ENCODE assay signal across 19 cellular contexts in genomic region chr12:49560695-49561094, GRCh38.
"Had no signal": no experiment of that assay in that cellular context is flagged by ENCODE, and none has a peak within 500 bp of the region (broad histone marks: within the 10 kb centered on the region; RNA-seq: fewer than 3 reads in every experiment).

No MANE protein-coding gene starts in this region.

- ATAC-seq: foreskin keratinocyte, left colon, lower lobe of right lung, natural killer cell had no signal

- DNase-seq: activated CD4-positive, alpha-beta T cell treated with anti-CD3 and anti-CD28 coated beads for 1 hour; activated CD8-positive, alpha-beta memory T cell treated with anti-CD3 and anti-CD28 coated beads for 24 hours; activated naive CD4-positive, alpha-beta T cell treated with anti-CD3 and anti-CD28 coated beads, Interleukin-2, amount 50 U/mL, for 16 hours; amygdala; foreskin keratinocyte; hippocampal formation; left colon; lower lobe of right lung; natural killer cell; stimulated activated naive CD4-positive, alpha-beta T cell treated with Interleukin-2 at 50 U/mL for 16 hours; T-helper 2 cell; transverse colon; uterus; WERI-Rb-1 had no signal

- H3K27ac ChIP-seq: cardiac muscle cell, epithelial cell of prostate, foreskin keratinocyte, lower lobe of right lung, neutrophil, SJSA1, suprapubic skin, transverse colon, uterus, WERI-Rb-1 had no signal

- H3K9me3 Mint-ChIP-seq: natural killer cell had no signal

- H3K36me3 ChIP-seq: uterus had no signal

- H3K4me3 Mint-ChIP-seq: natural killer cell had no signal

- H3K27me3 ChIP-seq: cardiac muscle cell, foreskin keratinocyte, neutrophil, SJSA1, suprapubic skin, transverse colon, uterus had no signal

- H3K4me3 ChIP-seq: cardiac muscle cell, lower lobe of right lung, SJSA1, suprapubic skin, transverse colon, uterus had no signal

- H3K9me3 ChIP-seq: lower lobe of right lung, neutrophil, SJSA1, suprapubic skin, transverse colon, uterus had no signal

- H3K27ac Mint-ChIP-seq: natural killer cell had no signal

- H3K4me1 ChIP-seq: foreskin keratinocyte, lower lobe of right lung, SJSA1, suprapubic skin, transverse colon, uterus had no signal
